Comparison of ENCODE assay signal across 5 cellular contexts in the genomic region with DNA sequence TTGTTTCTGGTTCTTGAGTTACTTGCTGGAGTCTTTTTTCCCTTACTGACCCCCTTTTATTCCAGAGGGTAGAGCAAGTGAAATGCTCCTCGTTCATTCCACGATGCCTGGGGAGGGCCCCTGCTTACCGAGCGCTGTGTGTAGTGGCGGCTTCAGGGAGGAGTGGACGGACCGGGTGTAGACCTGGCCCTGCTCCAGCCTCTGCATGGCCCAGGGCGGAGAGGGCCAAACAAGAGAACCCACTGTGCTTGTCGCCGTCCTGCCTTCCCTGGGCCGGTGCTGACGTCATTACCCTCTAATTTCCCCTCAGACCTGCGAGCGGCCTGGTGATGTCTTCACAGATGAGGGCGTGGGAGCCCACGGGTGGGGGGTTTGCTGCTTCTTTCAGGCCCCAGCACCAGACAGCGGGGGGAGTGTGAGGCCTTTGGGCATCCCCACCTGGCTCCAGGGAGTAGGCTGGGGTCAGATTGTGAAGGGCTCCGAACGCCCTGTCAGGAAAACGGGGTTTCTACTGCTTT.
A peak's percentile ranks its signal among the peaks of the same experiment; 100 is the strongest.
DNase-seq lines count a peak whose midpoint lies in the region; ATAC-seq, FAIRE-seq and TF ChIP-seq lines count a peak whose summit lies in the region.
"Not testable (repeated sequence)": the region's sequence is repeated elsewhere in the genome, so short reads cannot be mapped to it uniquely, and the experiment has no call there.

No MANE protein-coding gene starts in this region.

- not testable (repeated sequence) for TF ChIP-seq RAD21 in K562 (CRISPR knock-in tag; conservative IDR thresholded peaks at IDR 0.05 in 1 of 2, IDR thresholded peaks at IDR 0.05 in 1 of 2)

- ATAC-seq in SK-N-SH treated with all-trans-retinoic acid at 6 μM for 48 hours (peak; percentile 68), K562 (peak; percentile 18), right cardiac atrium (peak; percentile 13 to 27)

- H3K4me3 ChIP-seq in K562; right cardiac atrium (ENCODE audit: low read length); testis: not testable (repeated sequence)

- not testable (repeated sequence) for H3K9ac ChIP-seq in K562 (ENCODE audit: insufficient read depth in 1 of 2, low read depth in 2 of 2, low read length in 2 of 2)

- BruUV-seq in K562 (replicated peaks; lab: Mats Ljungman, UMichigan), result not testable (repeated sequence)

- FAIRE-seq in K562 (lab: Jason Lieb, UNC), result not testable (repeated sequence)

- in situ Hi-C loops in K562 (cut with MboI), result not testable (repeated sequence)

- POLR2A ChIA-PET in K562 (lab: Yijun Ruan, JAX), result not testable (repeated sequence)

- intact Hi-C loops in K562 (cut with micrococcal nuclease); right cardiac atrium (cut with DNase I); testis (cut with DNase I; ENCODE audit: low total_unique reads): not testable (repeated sequence)

- not testable (repeated sequence) for H3K79me2 ChIP-seq in K562 (ENCODE audit: control insufficient read depth, insufficient read depth, low read length)

- H3K36me3 ChIP-seq in K562 (ENCODE audit: control insufficient read depth, insufficient read depth, low read length); testis (ENCODE audit: low read depth, missing control alignments): not testable (repeated sequence)

- H3K4me2 ChIP-seq in K562 (ENCODE audit: insufficient read depth, low read length), result not testable (repeated sequence)

- H3K4me1 ChIP-seq in K562 (replicated peaks in 1 of 2; ENCODE audit: control insufficient read depth in 2 of 2, insufficient read depth in 2 of 2, low read length in 2 of 2); right cardiac atrium (ENCODE audit: control insufficient read depth, insufficient read depth, low read length); testis: not testable (repeated sequence)

- 82% methylated on average over 6 of the region's 20 CpGs for WGBS in K562 (ENCODE audit: insufficient coverage, low coverage, missing lambda C conversion rate)
- 90% methylated on average over 10 of the region's 20 CpGs for WGBS in right cardiac atrium
- WGBS in testis, 2 donors, result 60% methylated on average over 1 of the region's 20 CpGs; no CpG with 5 or more reads in 1 of the 2 donors

- DNase-seq in RPMI7951 (ENCODE audit: low read depth) (peak; percentile 7), testis (peak; percentile 59)
- DNase-seq in K562 (ENCODE audit: extremely low read depth in 1 of 4, low spot score in 3 of 4); right cardiac atrium: not testable (repeated sequence)

- H2AFZ ChIP-seq in K562 (ENCODE audit: low read depth, low read length), result not testable (repeated sequence)

- TF ChIP-seq EP300 in K562 (IDR thresholded peaks at IDR 0.05; ENCODE audit: low read length), result not testable (repeated sequence)

- CTCF ChIA-PET in K562 (lab: Yijun Ruan, JAX; ENCODE audit: low intra/inter-chr PET ratio), result not testable (repeated sequence)

- not testable (repeated sequence) for TF ChIP-seq POLR2A in K562 (conservative IDR thresholded peaks at IDR 0.05); testis (IDR thresholded peaks at IDR 0.05)

- not testable (repeated sequence) for H3K9me1 ChIP-seq in K562 (ENCODE audit: control insufficient read depth, insufficient read depth, low read length)

- not testable (repeated sequence) for H4K20me1 ChIP-seq in K562 (replicated peaks; ENCODE audit: control insufficient read depth, insufficient read depth, low read length)

- TF ChIP-seq CTCF in K562 (IDR thresholded peaks at IDR 0.05 in 2 of 3, conservative IDR thresholded peaks at IDR 0.05 in 1 of 3; ENCODE audit: insufficient read depth in 2 of 3, low read depth in 1 of 3, low read length in 3 of 3); testis (IDR thresholded peaks at IDR 0.05): not testable (repeated sequence)

- H3K9me3 ChIP-seq in K562 (replicated peaks; ENCODE audit: control insufficient read depth, insufficient read depth, low read depth, low read length); right cardiac atrium (ENCODE audit: control insufficient read depth, low read length); testis: not testable (repeated sequence)

- H3K27me3 ChIP-seq in K562 (ENCODE audit: control insufficient read depth in 2 of 2, insufficient read depth in 2 of 2, low read length in 2 of 2); right cardiac atrium (ENCODE audit: control insufficient read depth, insufficient read depth); testis: not testable (repeated sequence)

- not testable (repeated sequence) for H3K27ac ChIP-seq in K562 (ENCODE audit: extremely low read depth, low read depth, low read length); right cardiac atrium (ENCODE audit: low read length); testis

TF ChIP-seq in SK-N-SH treated with all-trans-retinoic acid at 6 μM for 48 hours, 23 proteins besides CTCF, POLR2A, EP300 and RAD21:
- TF ChIP-seq TCF4 (CRISPR knock-in tag; IDR thresholded peaks at IDR 0.05; ENCODE audit: borderline replicate concordance) (0 out of 2 replicates have a peak, but pooled peaks have one; percentile 28), TSHZ2 (CRISPR knock-in tag; IDR thresholded peaks at IDR 0.05) (0 out of 2 replicates have a peak, but pooled peaks have one; percentile 26)

Comparison
In these comparisons a context has a peak if more than half of its experiments do, and no peak if none do; other contexts are left out.
1. ATAC-seq: peak in every context shown above with its lines; median percentile 68 in SK-N-SH treated with all-trans-retinoic acid at 6 μM for 48 hours; 20 in right cardiac atrium; 18 in K562.